13 cellular contexts compared by ENCODE assay signal in the genomic region with DNA sequence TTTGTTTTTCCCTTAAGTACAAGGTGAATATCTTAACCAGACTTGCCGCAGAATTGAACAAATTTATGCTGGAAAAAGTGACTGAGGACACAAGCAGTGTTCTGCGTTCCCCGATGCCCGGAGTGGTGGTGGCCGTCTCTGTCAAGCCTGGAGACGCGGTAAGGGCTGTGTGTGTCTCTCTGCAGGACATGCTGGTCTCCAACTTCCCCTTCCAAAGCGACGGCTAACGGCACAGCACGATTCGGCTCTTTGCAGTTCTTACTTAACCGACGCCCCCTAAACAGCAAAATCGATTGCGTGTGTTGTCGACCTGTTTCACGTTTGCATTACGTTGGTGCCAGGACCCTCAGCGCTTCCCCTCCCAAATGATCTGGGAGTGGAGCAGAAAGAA.
"Had no signal": no experiment of that assay in that cellular context is flagged by ENCODE, and none has a peak within 500 bp of the region (broad histone marks: within the 10 kb centered on the region; RNA-seq: fewer than 3 reads in every experiment).

No MANE protein-coding gene starts in this region.

- H3K9me3 ChIP-seq: esophagus squamous epithelium, transverse colon had no signal

- H3K27ac Mint-ChIP-seq: activated B cell treated with CpG ODN at 0.5 μM for 24 hours; activated CD4-positive, alpha-beta T cell treated with anti-CD3 and anti-CD28 coated beads, Interleukin-2, amount 10 ng/mL, durations not matched to agents 7 days and 5 days; activated naive CD8-positive, alpha-beta T cell treated with anti-CD3 and anti-CD28 coated beads, Interleukin-2, amount 10 ng/mL, durations not matched to agents 7 days and 5 days; activated T-helper 1 cell treated with anti-CD3 and anti-CD28 coated beads, Interleukin-12 subunit alpha, Interleukin-12 subunit beta, Interleukin-2, Interleukin-4 antibody, amounts not matched to agents 30 ng/mL and 10 ng/mL and 1 ng/mL, durations not matched to agents 14 hours and 24 hours and 36 hours; memory B cell had no signal

- H3K4me3 ChIP-seq: coronary artery, esophagus squamous epithelium, skin epidermis, transverse colon had no signal

- H3K27me3 Mint-ChIP-seq: activated B cell treated with CpG ODN at 0.5 μM for 24 hours; activated naive CD8-positive, alpha-beta T cell treated with anti-CD3 and anti-CD28 coated beads, Interleukin-2, amount 10 ng/mL, durations not matched to agents 7 days and 5 days; central memory CD8-positive, alpha-beta T cell; memory B cell; naive thymus-derived CD8-positive, alpha-beta T cell; T-helper 17 cell had no signal

- H3K4me3 Mint-ChIP-seq: activated B cell treated with CpG ODN at 0.5 μM for 24 hours; activated CD4-positive, alpha-beta T cell treated with anti-CD3 and anti-CD28 coated beads, Interleukin-2, amount 10 ng/mL, durations not matched to agents 7 days and 5 days; activated naive CD8-positive, alpha-beta T cell treated with anti-CD3 and anti-CD28 coated beads, Interleukin-2, amount 10 ng/mL, durations not matched to agents 7 days and 5 days; activated T-helper 1 cell treated with anti-CD3 and anti-CD28 coated beads, Interleukin-12 subunit alpha, Interleukin-12 subunit beta, Interleukin-2, Interleukin-4 antibody, amounts not matched to agents 30 ng/mL and 10 ng/mL and 1 ng/mL, durations not matched to agents 14 hours and 24 hours and 36 hours; central memory CD8-positive, alpha-beta T cell; memory B cell; T-helper 17 cell had no signal

- H3K36me3 Mint-ChIP-seq: activated naive CD8-positive, alpha-beta T cell treated with anti-CD3 and anti-CD28 coated beads, Interleukin-2, amount 10 ng/mL, durations not matched to agents 7 days and 5 days; brain; naive thymus-derived CD8-positive, alpha-beta T cell had no signal

- H3K36me3 ChIP-seq: transverse colon had no signal

- DNase-seq: esophagus squamous epithelium had no signal

- H3K4me1 Mint-ChIP-seq: memory B cell had no signal

- H3K9me3 Mint-ChIP-seq: activated B cell treated with CpG ODN at 0.5 μM for 24 hours; activated CD4-positive, alpha-beta T cell treated with anti-CD3 and anti-CD28 coated beads, Interleukin-2, amount 10 ng/mL, durations not matched to agents 7 days and 5 days; activated naive CD8-positive, alpha-beta T cell treated with anti-CD3 and anti-CD28 coated beads, Interleukin-2, amount 10 ng/mL, durations not matched to agents 7 days and 5 days; activated T-helper 1 cell treated with anti-CD3 and anti-CD28 coated beads, Interleukin-12 subunit alpha, Interleukin-12 subunit beta, Interleukin-2, Interleukin-4 antibody, amounts not matched to agents 30 ng/mL and 10 ng/mL and 1 ng/mL, durations not matched to agents 14 hours and 24 hours and 36 hours; brain; central memory CD8-positive, alpha-beta T cell; memory B cell; naive thymus-derived CD8-positive, alpha-beta T cell had no signal

- H3K27me3 ChIP-seq: esophagus squamous epithelium, transverse colon had no signal

- H3K27ac ChIP-seq: coronary artery, esophagus squamous epithelium, skin epidermis, transverse colon had no signal
